ENCODE assay signal across 33 cellular contexts in genomic region chr12:13724136-13724535, GRCh38.
A peak's percentile ranks its signal among the peaks of the same experiment; 100 is the strongest.
DNase-seq lines count a peak whose midpoint lies in the region; ATAC-seq and TF ChIP-seq lines count a peak whose summit lies in the region.
"Had no signal": no experiment of that assay in that cellular context is flagged by ENCODE, and none has a peak within 500 bp of the region (broad histone marks: within the 10 kb centered on the region; RNA-seq: fewer than 3 reads in every experiment).

No MANE protein-coding gene starts in this region.

- H3K4me3 ChIP-seq in esophagus muscularis mucosa = no peak overlapping the region
- H3K4me3 ChIP-seq in mucosa of descending colon = no peak overlapping the region
- H3K4me3 ChIP-seq in mesendoderm (ENCODE audit: low read length) = no peak overlapping the region
- H3K4me3 ChIP-seq: A549; BLaER1; BLaER1 treated with 17β-estradiol and CSF1 and Interleukin-3, amounts not matched to agents 10 nM and 100 nM had no signal

- H2BK120ac ChIP-seq in mesendoderm (ENCODE audit: low read depth, low read length) = no peak overlapping the region

- DNase-seq in NCI-H226 (peak; percentile 25), esophagus muscularis mucosa (ENCODE audit: extremely low spot score) (peak; percentile 55), left colon (no peak), mucosa of descending colon (no peak), mesendoderm (no peak), NCI-H510A treated with DMSO at 0.1 percent for 48 hours (lab: John Stamatoyannopoulos, UW) (no peak), middle frontal gyrus (ENCODE audit: extremely low spot score, low spot score) (no peak)
- DNase-seq: 8988T; ACHN; AML-193; BE2C; C1 segment of cervical spinal cord; Caco-2; Calu3; CD4-positive, alpha-beta memory T cell; CD4-positive, alpha-beta T cell; CD4-positive, CD25-positive, alpha-beta regulatory T cell; CD8-positive, alpha-beta memory T cell; CD8-positive, alpha-beta T cell; COR-L47; DMS 273 treated with DMSO at 0.1 percent for 48 hours; DMS153; DMS53; DMS79; DMS79 treated with DMSO at 0.1 percent for 48 hours; DND-41; EL had no signal

- H3K4me1 ChIP-seq in esophagus muscularis mucosa = no peaks in the 10 kb centered on the region
- no peaks in the 10 kb centered on the region for H3K4me1 ChIP-seq in mucosa of descending colon (ENCODE audit: low read depth)
- H3K4me1 ChIP-seq in mesendoderm (ENCODE audit: control insufficient read depth, low read depth, low read length) = peaks cover 7% of the 10 kb centered on the region
- H3K4me1 ChIP-seq: BE2C, BLaER1, Caco-2 had no signal

- H3K56ac ChIP-seq in mesendoderm (ENCODE audit: low read length) = no peak overlapping the region

- H3K36me3 ChIP-seq in esophagus muscularis mucosa (no peaks in the 10 kb centered on the region), mucosa of descending colon (ENCODE audit: low read depth) (no peaks in the 10 kb centered on the region), mesendoderm (ENCODE audit: control insufficient read depth, insufficient read depth, low read length) (no peaks in the 10 kb centered on the region)
- H3K36me3 ChIP-seq: BE2C; BLaER1; BLaER1 treated with 17β-estradiol and CSF1 and Interleukin-3, amounts not matched to agents 10 nM and 100 nM had no signal

- H3K4ac ChIP-seq in mesendoderm (ENCODE audit: low read depth, low read length) = no peak overlapping the region

- H2AK5ac ChIP-seq in mesendoderm (ENCODE audit: low read length) = no peak overlapping the region

- H2BK5ac ChIP-seq in mesendoderm (ENCODE audit: low read length) = no peak overlapping the region

- no peak overlapping the region for H2BK15ac ChIP-seq in mesendoderm (replicated peaks; ENCODE audit: low read depth)

- no peak for TF ChIP-seq EP300 in esophagus muscularis mucosa (IDR thresholded peaks at IDR 0.05)

- no peak overlapping the region for H3K4me2 ChIP-seq in mesendoderm (ENCODE audit: low read length)
- H3K4me2 ChIP-seq: A549; BLaER1; BLaER1 treated with 17β-estradiol and CSF1 and Interleukin-3, amounts not matched to agents 10 nM and 100 nM had no signal

- H3K27me3 ChIP-seq in esophagus muscularis mucosa = no peaks in the 10 kb centered on the region
- H3K27me3 ChIP-seq in mesendoderm (ENCODE audit: insufficient read depth, low read length, poor library complexity) = no peaks in the 10 kb centered on the region
- H3K27me3 ChIP-seq: BLaER1; BLaER1 treated with 17β-estradiol and CSF1 and Interleukin-3, amounts not matched to agents 10 nM and 100 nM had no signal

- 71% methylated on average over 1 of the region's 1 CpG for WGBS in esophagus muscularis mucosa
- no CpG with 5 or more reads among the region's 1 CpG for WGBS in mesendoderm (ENCODE audit: extremely low coverage, insufficient coverage, low lambda C conversion rate)

- ATAC-seq in left colon (peak; percentile 90), mucosa of descending colon (peak; percentile 86), GM21619 (IDR thresholded peaks at IDR 0.05; ENCODE audit: unreplicated experiment) (no peak)
- ATAC-seq: A549; CD8-positive, alpha-beta T cell had no signal

- H3K9ac ChIP-seq in mesendoderm (ENCODE audit: low read length) = no peak overlapping the region
- H3K9ac ChIP-seq: BLaER1; BLaER1 treated with 17β-estradiol and CSF1 and Interleukin-3, amounts not matched to agents 10 nM and 100 nM had no signal

- TF ChIP-seq CTCF in esophagus muscularis mucosa (IDR thresholded peaks at IDR 0.05) (no peak), mucosa of descending colon (IDR thresholded peaks at IDR 0.05) (no peak)

- H3K27ac ChIP-seq in esophagus muscularis mucosa (replicated peaks in 1 of 4) (no peak overlapping the region), mesendoderm (ENCODE audit: low read depth, low read length) (no peak overlapping the region)
- H3K27ac ChIP-seq: 22Rv1; A549; BLaER1; BLaER1 treated with 17β-estradiol and CSF1 and Interleukin-3, amounts not matched to agents 10 nM and 100 nM; C4-2B had no signal

- no peak overlapping the region for H4K5ac ChIP-seq in mesendoderm (ENCODE audit: low read length)

- H3K23ac ChIP-seq in mesendoderm (ENCODE audit: low read length) = no peak overlapping the region

- H3K79me1 ChIP-seq in mesendoderm (ENCODE audit: low read length) = no peaks in the 10 kb centered on the region

- no peak overlapping the region for H4K8ac ChIP-seq in mesendoderm (ENCODE audit: low read depth, low read length)

- TF ChIP-seq POLR2A in esophagus muscularis mucosa (IDR thresholded peaks at IDR 0.05; ENCODE audit: low read depth) = no peak

- H3K18ac ChIP-seq in mesendoderm (ENCODE audit: low read length) = no peak overlapping the region

- intact Hi-C loops in esophagus muscularis mucosa (cut with DNase I) = no loop called here
- intact Hi-C loops in left colon (cut with DNase I, micrococcal nuclease) = no loop called here
- intact Hi-C loops in mucosa of descending colon (cut with DNase I, micrococcal nuclease) = no loop called here

- no peaks in the 10 kb centered on the region for H3K9me3 ChIP-seq in esophagus muscularis mucosa
- H3K9me3 ChIP-seq in mucosa of descending colon = no peaks in the 10 kb centered on the region
- H3K9me3 ChIP-seq: A549; BE2C; BLaER1; BLaER1 treated with 17β-estradiol and CSF1 and Interleukin-3, amounts not matched to agents 10 nM and 100 nM; Caco-2 had no signal

- no peaks in the 10 kb centered on the region for H3K79me2 ChIP-seq in mesendoderm (ENCODE audit: control insufficient read depth, insufficient read depth, low read length)

Comparison
In these comparisons a context has a peak if more than half of its experiments do, and no peak if none do; other contexts are left out.
1. DNase-seq: peak in NCI-H226 (single experiment) and esophagus muscularis mucosa (single experiment); none in left colon (0 of 2), mucosa of descending colon (0 of 3), mesendoderm (single experiment), NCI-H510A treated with DMSO at 0.1 percent for 48 hours (single experiment) and middle frontal gyrus (single experiment).